In genomic region chr22:29269230-29269604, GRCh38 we compare ENCODE assay signal across 8 cellular contexts. TPM values are rescaled to one million over a fixed set of nuclear protein-coding genes. Genes with fewer than 3 reads are reported as not detected.
A peak's percentile ranks its signal among the peaks of the same experiment; 100 is the strongest.
DNase-seq lines count a peak whose midpoint lies in the region; ATAC-seq, FAIRE-seq and TF ChIP-seq lines count a peak whose summit lies in the region.

No MANE protein-coding gene starts in this region.

- peak; percentile 3 for DNase-seq in DMS79 treated with DMSO at 0.1 percent for 48 hours (lab: John Stamatoyannopoulos, UW)
- no peak for DNase-seq in endothelial cell of umbilical vein (ENCODE audit: low read depth, low spot score)
- peak in 1 of 5 donors; percentile 12 for DNase-seq in ovary
- no peak for DNase-seq in NCI-H1048 (lab: John Stamatoyannopoulos, UW)
- no peak for DNase-seq in NCI-H524 treated with DMSO at 0.1 percent for 48 hours (lab: John Stamatoyannopoulos, UW)
- no peak for DNase-seq in Ammon's horn (ENCODE audit: low spot score)

- H3K4me3 ChIP-seq in OCI-LY1 (ENCODE audit: low read depth, low read length, poor library complexity, severe bottlenecking), result peak overlapping the region; percentile 97
- H3K4me3 ChIP-seq in endothelial cell of umbilical vein (replicated peaks in 1 of 3; ENCODE audit: insufficient read depth in 1 of 3, low read depth in 1 of 3, low read length in 3 of 3), result peak overlapping the region; percentile 75 to 85 (median 84)
- peak overlapping the region; percentile 98 for H3K4me3 ChIP-seq in ovary

- H3F3A ChIP-seq in OCI-LY1 (ENCODE audit: insufficient read depth, low read length), result no peaks in the 10 kb centered on the region

- no peaks in the 10 kb centered on the region for H4K20me1 ChIP-seq in OCI-LY1 (ENCODE audit: insufficient read depth, low read length)
- H4K20me1 ChIP-seq in endothelial cell of umbilical vein (replicated peaks; ENCODE audit: control insufficient read depth, extremely low read depth, insufficient read depth, low read length), result peaks cover 19% of the 10 kb centered on the region

- H3K9ac ChIP-seq in OCI-LY1 (ENCODE audit: low read length) (peak overlapping the region; percentile 98), endothelial cell of umbilical vein (replicated peaks; ENCODE audit: extremely low read depth, insufficient read depth, low read length) (peak overlapping the region; percentile 100)

- BruUV-seq in endothelial cell of umbilical vein (replicated peaks; lab: Mats Ljungman, UMichigan), result TSS peak; percentile 16

- TF ChIP-seq POLR2A in endothelial cell of umbilical vein (IDR thresholded peaks at IDR 0.05; ENCODE audit: low read depth, low read length) (no peak), ovary (IDR thresholded peaks at IDR 0.05) (no peak)

- dilution Hi-C loops in endothelial cell of umbilical vein (cut with MboI; ENCODE audit: extremely low pct_ligation_motif_present, low sequenced_read_pairs), result no loop called here

- no peak for FAIRE-seq in endothelial cell of umbilical vein (lab: Jason Lieb, UNC)

- intact Hi-C loops in endothelial cell of umbilical vein (cut with micrococcal nuclease), result loop anchor here (5.0 kb wide), 1 partner anchor 38 kb away; the partner anchor contains the start of gene GAS2L1
- intact Hi-C loops in ovary (cut with DNase I), result no loop called here

- no peak for ATAC-seq in HG02852 (IDR thresholded peaks at IDR 0.05; ENCODE audit: unreplicated experiment)

- H3K36me3 ChIP-seq in OCI-LY1 (ENCODE audit: insufficient read depth, low read length) (peaks cover 77% of the 10 kb centered on the region), endothelial cell of umbilical vein (ENCODE audit: control insufficient read depth in 2 of 2, extremely low read depth in 1 of 2, insufficient read depth in 2 of 2, low read length in 2 of 2) (peaks cover 12 to 29% of the 10 kb centered on the region in 2 experiments), ovary (no peaks in the 10 kb centered on the region)

- H2AFZ ChIP-seq in OCI-LY1 (ENCODE audit: low read length) (no peak overlapping the region), endothelial cell of umbilical vein (ENCODE audit: low read depth, low read length) (no peak overlapping the region)

- TF ChIP-seq CTCF in OCI-LY1 (IDR thresholded peaks at IDR 0.05; ENCODE audit: low read length) (no peak), endothelial cell of umbilical vein (IDR thresholded peaks at IDR 0.05; ENCODE audit: extremely low read depth in 1 of 2, insufficient read depth in 1 of 2, low read depth in 1 of 2, low read length in 2 of 2) (no peak), ovary (IDR thresholded peaks at IDR 0.05) (no peak)

- H3K4me2 ChIP-seq in OCI-LY1 (ENCODE audit: low read length) (peak overlapping the region; percentile 96), endothelial cell of umbilical vein (ENCODE audit: insufficient read depth, low read length) (peak overlapping the region; percentile 89)

- 1 to 2% (median 1%) methylated on average over 14 of the region's 14 CpGs for WGBS in ovary, 3 donors

- H3K27me3 ChIP-seq in OCI-LY1 (ENCODE audit: insufficient read depth, low read length), result no peaks in the 10 kb centered on the region
- H3K27me3 ChIP-seq in endothelial cell of umbilical vein (ENCODE audit: control insufficient read depth in 2 of 2, insufficient read depth in 2 of 2, low read length in 2 of 2), result no peaks in the 10 kb centered on the region
- no peaks in the 10 kb centered on the region for H3K27me3 ChIP-seq in ovary

- H3K9me2 ChIP-seq in OCI-LY1 (ENCODE audit: low read depth, low read length), result no peaks in the 10 kb centered on the region

- CTCF ChIA-PET in endothelial cell of umbilical vein (lab: Charles Lee), result no interaction called here

- H3K4me1 ChIP-seq in OCI-LY1 (ENCODE audit: insufficient read depth, low read length, severe bottlenecking) (peaks cover 39% of the 10 kb centered on the region), endothelial cell of umbilical vein (ENCODE audit: control insufficient read depth, extremely low read depth, insufficient read depth, low read length) (peaks cover 40% of the 10 kb centered on the region), ovary (ENCODE audit: insufficient read depth) (peaks cover 11% of the 10 kb centered on the region)

- TF ChIP-seq EP300 in ovary (IDR thresholded peaks at IDR 0.05), result no peak

- POLR2A ChIA-PET in endothelial cell of umbilical vein (lab: Charles Lee), result no interaction called here

- H3K27ac ChIP-seq in OCI-LY1 (ENCODE audit: low read depth, low read length, poor library complexity, severe bottlenecking) (peak overlapping the region; percentile 82), endothelial cell of umbilical vein (ENCODE audit: insufficient read depth, low read depth, low read length) (peak overlapping the region; percentile 100), ovary (peak overlapping the region; percentile 84 to 99)

- H3K79me2 ChIP-seq in OCI-LY1 (ENCODE audit: insufficient read depth, low read length) (peaks cover 68% of the 10 kb centered on the region), endothelial cell of umbilical vein (ENCODE audit: control insufficient read depth, insufficient read depth, low read length) (peaks cover 79% of the 10 kb centered on the region)

- H3K9me1 ChIP-seq in endothelial cell of umbilical vein (replicated peaks; ENCODE audit: control insufficient read depth, extremely low read depth, insufficient read depth, low read length), result no peaks in the 10 kb centered on the region

- no peaks in the 10 kb centered on the region for H3K9me3 ChIP-seq in OCI-LY1 (ENCODE audit: low read length)
- no peaks in the 10 kb centered on the region for H3K9me3 ChIP-seq in endothelial cell of umbilical vein (replicated peaks; ENCODE audit: control insufficient read depth, insufficient read depth, low read length)
- H3K9me3 ChIP-seq in ovary, result no peaks in the 10 kb centered on the region

TF ChIP-seq in endothelial cell of umbilical vein, 7 proteins besides CTCF, POLR2A, EP300 and RAD21 (continues in another document):
- no peak for TF ChIP-seq JUN (IDR thresholded peaks at IDR 0.05; ENCODE audit: borderline replicate concordance, insufficient read depth, insufficient read length, low read depth)
- no peak for TF ChIP-seq POLR2AphosphoS5 (IDR thresholded peaks at IDR 0.05; ENCODE audit: insufficient read depth, low read depth, low read length)
- TF ChIP-seq EZH2 (IDR thresholded peaks at IDR 0.05; ENCODE audit: borderline replicate concordance, low read depth, low read length, severe bottlenecking), result no peak
- no peak for TF ChIP-seq FOS (IDR thresholded peaks at IDR 0.05; ENCODE audit: borderline replicate concordance, insufficient read depth, low read length)
- no peak for TF ChIP-seq GATA2 (IDR thresholded peaks at IDR 0.05; ENCODE audit: insufficient read depth, insufficient read length, low read depth, low read length)
- TF ChIP-seq MYC (IDR thresholded peaks at IDR 0.05; ENCODE audit: low read depth, low read length), result no peak

RNA-seq across cellular contexts. Expression of gene EWSR1, which starts 1.1 kb away (rescaled TPM):
- total RNA-seq in endothelial cell of umbilical vein, result 302 and 305 TPM in 2 replicates
- 563 and 588 TPM in 2 replicates for polyA plus RNA-seq in endothelial cell of umbilical vein
- polyA plus RNA-seq in endothelial cell of umbilical vein (2011; cell fraction: cytosol; rRNA removed), result 186 and 237 TPM in 2 replicates
- polyA plus RNA-seq in endothelial cell of umbilical vein (2011; cell fraction: nucleus; rRNA removed), result 1,153 and 1,220 TPM in 2 replicates
- polyA plus RNA-seq in endothelial cell of umbilical vein (2012), result 226 and 267 TPM in 2 replicates
- polyA minus RNA-seq in endothelial cell of umbilical vein, result 389 and 446 TPM in 2 replicates
- 152 TPM for polyA minus RNA-seq in endothelial cell of umbilical vein (2011; cell fraction: cytosol; rRNA and poly(A)+ RNA removed)
- 257 and 351 TPM in 2 replicates for polyA minus RNA-seq in endothelial cell of umbilical vein (2011; cell fraction: nucleus; rRNA and poly(A)+ RNA removed)
- 100 to 1,000 TPM; 127 to 191 (median 170) TPM for total RNA-seq in ovary
- polyA plus RNA-seq in ovary, result 100 to 1,000 TPM; 136 to 175 TPM

RNA-seq across cellular contexts. Expression of gene RHBDD3, which starts 1.4 kb away (rescaled TPM):
- total RNA-seq in endothelial cell of umbilical vein, result 31.3 and 36.3 TPM in 2 replicates
- 37.2 and 46.0 TPM in 2 replicates for polyA plus RNA-seq in endothelial cell of umbilical vein
- 22.0 and 32.2 TPM in 2 replicates for polyA plus RNA-seq in endothelial cell of umbilical vein (2011; cell fraction: cytosol; rRNA removed)
- polyA plus RNA-seq in endothelial cell of umbilical vein (2011; cell fraction: nucleus; rRNA removed), result 42.9 and 48.5 TPM in 2 replicates
- 17.3 and 17.4 TPM in 2 replicates for polyA plus RNA-seq in endothelial cell of umbilical vein (2012)
- polyA minus RNA-seq in endothelial cell of umbilical vein, result 9.3 and 17.8 TPM in 2 replicates
- polyA minus RNA-seq in endothelial cell of umbilical vein (2011; cell fraction: cytosol; rRNA and poly(A)+ RNA removed), result 8.6 TPM
- 10.9 and 15.6 TPM in 2 replicates for polyA minus RNA-seq in endothelial cell of umbilical vein (2011; cell fraction: nucleus; rRNA and poly(A)+ RNA removed)
- total RNA-seq in ovary, result 10 to 100 TPM; 16.9 to 26.8 (median 19.4) TPM
- polyA plus RNA-seq in ovary, result 10 to 100 TPM in 1 of 2 donors, 1 to 10 TPM in 1; 4.2 to 22.5 TPM

RNA-seq across cellular contexts. Expression of gene GAS2L1, which starts 37.2 kb away (rescaled TPM):
- total RNA-seq in endothelial cell of umbilical vein (42.1 and 44.0 TPM in 2 replicates), ovary (10 to 100 TPM in 4 of 7 donors, 1 to 10 TPM in 3; 6.2 to 21.0 (median 12.5) TPM)
- polyA plus RNA-seq in endothelial cell of umbilical vein (30.5 and 39.3 TPM in 2 replicates), ovary (1 to 10 TPM; 2.1 to 9.8 TPM)
- 19.9 and 27.5 TPM in 2 replicates for polyA plus RNA-seq in endothelial cell of umbilical vein (2011; cell fraction: cytosol; rRNA removed)
- polyA plus RNA-seq in endothelial cell of umbilical vein (2011; cell fraction: nucleus; rRNA removed), result 24.5 and 30.4 TPM in 2 replicates
- 24.5 and 34.1 TPM in 2 replicates for polyA plus RNA-seq in endothelial cell of umbilical vein (2012)
- polyA minus RNA-seq in endothelial cell of umbilical vein, result 11.0 and 18.4 TPM in 2 replicates
- 11.4 TPM for polyA minus RNA-seq in endothelial cell of umbilical vein (2011; cell fraction: cytosol; rRNA and poly(A)+ RNA removed)
- 13.3 and 16.6 TPM in 2 replicates for polyA minus RNA-seq in endothelial cell of umbilical vein (2011; cell fraction: nucleus; rRNA and poly(A)+ RNA removed)

RNA-seq across cellular contexts. Expression of gene RASL10A, which starts 46.3 kb away (rescaled TPM):
- total RNA-seq in endothelial cell of umbilical vein (1.3 and 1.9 TPM in 2 replicates), ovary (under 1 TPM in 4 of 7 donors, not detected in 3; 0.22 to 0.53 (median 0.41) TPM)
- polyA plus RNA-seq in endothelial cell of umbilical vein (1.1 TPM in 2 replicates), ovary (under 1 TPM; 0.30 to 0.45 TPM)
- 0.46 and 0.54 TPM in 2 replicates for polyA plus RNA-seq in endothelial cell of umbilical vein (2011; cell fraction: cytosol; rRNA removed)
- 3.4 and 3.6 TPM in 2 replicates for polyA plus RNA-seq in endothelial cell of umbilical vein (2011; cell fraction: nucleus; rRNA removed)
- 0.23 and 1.4 TPM in 2 replicates for polyA plus RNA-seq in endothelial cell of umbilical vein (2012)
- polyA minus RNA-seq in endothelial cell of umbilical vein, result 0.47 TPM in 1 of 2 replicates, not detected in the other
- polyA minus RNA-seq in endothelial cell of umbilical vein (2011; cell fraction: cytosol; rRNA and poly(A)+ RNA removed), result not detected
- 0.96 TPM in 1 of 2 replicates, not detected in the other for polyA minus RNA-seq in endothelial cell of umbilical vein (2011; cell fraction: nucleus; rRNA and poly(A)+ RNA removed)
